Comparison of ENCODE assay signal across 21 cellular contexts in the genomic region with DNA sequence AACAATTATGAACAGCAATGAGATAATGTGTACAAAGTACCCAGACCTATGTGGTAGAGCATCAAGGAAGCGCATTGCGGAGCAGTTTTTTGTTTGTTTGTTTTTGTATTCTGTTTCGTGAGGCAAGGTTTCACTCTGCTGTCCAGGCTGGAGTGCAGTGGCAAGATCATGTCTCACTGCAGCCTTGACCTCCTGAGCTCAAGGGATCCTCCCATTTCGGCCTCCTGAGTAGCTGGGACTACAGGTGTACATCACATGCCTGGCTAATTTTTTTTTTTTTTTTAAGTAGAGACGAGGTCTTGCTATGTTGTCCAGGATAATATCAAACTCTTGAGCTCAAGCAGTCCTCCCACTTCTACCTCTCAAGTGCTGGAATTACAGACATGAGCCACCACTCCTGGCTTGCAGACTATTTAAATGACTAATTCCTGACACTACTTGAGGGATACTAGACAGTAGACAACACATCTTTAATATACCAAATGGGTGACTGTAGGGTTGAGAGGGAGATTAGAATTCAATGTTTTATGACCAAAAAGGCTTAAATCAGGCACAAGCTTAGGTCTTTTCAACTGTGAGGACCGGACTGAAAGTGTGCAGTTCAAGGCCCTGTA. TPM values are rescaled to one million over a fixed set of nuclear protein-coding genes. Genes with fewer than 3 reads are reported as not detected.
DNase-seq lines count a peak whose midpoint lies in the region; ATAC-seq, FAIRE-seq and TF ChIP-seq lines count a peak whose summit lies in the region.
"Had no signal": no experiment of that assay in that cellular context is flagged by ENCODE, and none has a peak within 500 bp of the region (broad histone marks: within the 10 kb centered on the region; RNA-seq: fewer than 3 reads in every experiment).

No MANE protein-coding gene starts in this region.

- in situ Hi-C loops in mammary epithelial cell (cut with MboI; ENCODE audit: low sequenced_read_pairs in 2 of 2) = no loop called here

- H3K4me1 ChIP-seq in mammary epithelial cell (ENCODE audit: insufficient read depth, low read length) (peaks cover 28% of the 10 kb centered on the region), breast epithelium (no peaks in the 10 kb centered on the region), astrocyte (ENCODE audit: insufficient read depth, low read length) (peaks cover 11% of the 10 kb centered on the region), suprapubic skin (no peaks in the 10 kb centered on the region)

- H3K9me3 Mint-ChIP-seq in astrocyte (ENCODE audit: unreplicated experiment) = peaks cover 2% of the 10 kb centered on the region
- H3K9me3 Mint-ChIP-seq: GM23338 had no signal

- BruUV-seq in mammary epithelial cell (replicated peaks; lab: Mats Ljungman, UMichigan) = no TSS peak

- ATAC-seq in GM21423 (IDR thresholded peaks at IDR 0.05; ENCODE audit: unreplicated experiment) (no peak), HG03025 (IDR thresholded peaks at IDR 0.05; ENCODE audit: low FRiP score, unreplicated experiment) (no peak)
- ATAC-seq: GM12878, GM23338 had no signal

- FAIRE-seq in astrocyte (lab: Jason Lieb, UNC) = no peak
- FAIRE-seq: GM12878 had no signal

- DNase-seq in mammary epithelial cell (peak; percentile 33), breast epithelium (ENCODE audit: low spot score in 2 of 2) (no peak), astrocyte (ENCODE audit: low read depth) (no peak), iris pigment epithelial cell (ENCODE audit: low read depth) (peak; percentile 21), suprapubic skin (ENCODE audit: low spot score in 2 of 2) (no peak), NCI-H526 treated with DMSO at 0.1 percent for 48 hours (lab: John Stamatoyannopoulos, UW) (no peak)
- DNase-seq: MV-4-11; NCI-H1417 treated with DMSO at 0.1 percent for 48 hours; NCI-H2081 treated with DMSO at 0.1 percent for 48 hours; NCI-H2227 treated with DMSO at 0.1 percent for 48 hours; NCI-H69; NK-92 treated with Interleukin-12 subunit alpha and Interleukin-12 subunit beta, amount 100 ng/mL, for 24 hours had no signal

- H3K9me3 ChIP-seq in mammary epithelial cell (replicated peaks; ENCODE audit: insufficient read depth, low read length) = no peaks in the 10 kb centered on the region
- no peaks in the 10 kb centered on the region for H3K9me3 ChIP-seq in breast epithelium
- no peaks in the 10 kb centered on the region for H3K9me3 ChIP-seq in astrocyte (ENCODE audit: insufficient read depth, low read depth, low read length)
- H3K9me3 ChIP-seq in suprapubic skin = no peaks in the 10 kb centered on the region

- no peaks in the 10 kb centered on the region for H3K36me3 ChIP-seq in mammary epithelial cell (ENCODE audit: insufficient read depth, low read length)
- H3K36me3 ChIP-seq in breast epithelium = no peaks in the 10 kb centered on the region
- no peaks in the 10 kb centered on the region for H3K36me3 ChIP-seq in astrocyte (ENCODE audit: insufficient read depth, low read length)
- no peaks in the 10 kb centered on the region for H3K36me3 ChIP-seq in suprapubic skin
- H3K36me3 ChIP-seq: BLaER1 treated with 17β-estradiol and CSF1 and Interleukin-3, amounts not matched to agents 10 nM and 100 nM had no signal

- H4K20me1 ChIP-seq in mammary epithelial cell (ENCODE audit: insufficient read depth, low read length) (no peaks in the 10 kb centered on the region), astrocyte (ENCODE audit: insufficient read depth, low read length) (no peaks in the 10 kb centered on the region)
- H4K20me1 ChIP-seq: BLaER1 treated with 17β-estradiol and CSF1 and Interleukin-3, amounts not matched to agents 10 nM and 100 nM had no signal

- no peak overlapping the region for H3K4me3 Mint-ChIP-seq in astrocyte (ENCODE audit: unreplicated experiment)
- H3K4me3 Mint-ChIP-seq: GM23338 had no signal

- no peak overlapping the region for H3K27ac ChIP-seq in mammary epithelial cell (ENCODE audit: insufficient read depth, low read depth, low read length)
- H3K27ac ChIP-seq in breast epithelium = no peak overlapping the region
- H3K27ac ChIP-seq in astrocyte (ENCODE audit: low read depth, low read length) = peak overlapping the region; percentile 37
- no peak overlapping the region for H3K27ac ChIP-seq in suprapubic skin
- H3K27ac ChIP-seq: 22Rv1; BLaER1 treated with 17β-estradiol and CSF1 and Interleukin-3, amounts not matched to agents 10 nM and 100 nM had no signal

- H2AFZ ChIP-seq in mammary epithelial cell (ENCODE audit: low read depth, low read length) (peak overlapping the region; percentile 74), astrocyte (ENCODE audit: low read depth, low read length) (peak overlapping the region; percentile 8)

- H3K79me2 ChIP-seq in mammary epithelial cell (ENCODE audit: insufficient read depth, low read length) (no peaks in the 10 kb centered on the region), astrocyte (ENCODE audit: insufficient read depth, low read length) (no peaks in the 10 kb centered on the region)

- intact Hi-C loops in mammary epithelial cell (cut with micrococcal nuclease) (no loop called here), breast epithelium (cut with DNase I; ENCODE audit: low total_unique reads) (no loop called here)

- TF ChIP-seq CTCF in mammary epithelial cell (conservative IDR thresholded peaks at IDR 0.05 in 1 of 2, IDR thresholded peaks at IDR 0.05 in 1 of 2; ENCODE audit: extremely low read depth in 1 of 2, insufficient read depth in 1 of 2, low read depth in 1 of 2, low read length in 2 of 2) = no peak
- no peak for TF ChIP-seq CTCF in breast epithelium (IDR thresholded peaks at IDR 0.05)
- TF ChIP-seq CTCF in astrocyte (IDR thresholded peaks at IDR 0.05; ENCODE audit: insufficient read depth, low read depth, low read length) = no peak
- TF ChIP-seq CTCF in suprapubic skin (IDR thresholded peaks at IDR 0.05) = no peak

- H3K4me3 ChIP-seq in mammary epithelial cell (replicated peaks in 1 of 3; ENCODE audit: insufficient read depth in 1 of 3, low read depth in 2 of 3, low read length in 3 of 3) = no peak overlapping the region
- H3K4me3 ChIP-seq in breast epithelium = no peak overlapping the region
- H3K4me3 ChIP-seq in astrocyte (ENCODE audit: insufficient read depth, low read depth, low read length) = no peak overlapping the region
- no peak overlapping the region for H3K4me3 ChIP-seq in suprapubic skin
- H3K4me3 ChIP-seq: BLaER1 treated with 17β-estradiol and CSF1 and Interleukin-3, amounts not matched to agents 10 nM and 100 nM; GM12878; GM23338 had no signal

- TF ChIP-seq EP300 in suprapubic skin (IDR thresholded peaks at IDR 0.05) = no peak

- 74% methylated on average over 6 of the region's 6 CpGs for WGBS in mammary epithelial cell (ENCODE audit: low coverage, missing lambda C conversion rate)
- 84% methylated on average over 6 of the region's 6 CpGs for WGBS in suprapubic skin

- H3K36me3 Mint-ChIP-seq in astrocyte (ENCODE audit: low read depth, unreplicated experiment) = no peaks in the 10 kb centered on the region

- H3K27me3 ChIP-seq in mammary epithelial cell (ENCODE audit: insufficient read depth, low read length) = no peaks in the 10 kb centered on the region
- no peaks in the 10 kb centered on the region for H3K27me3 ChIP-seq in breast epithelium
- H3K27me3 ChIP-seq in astrocyte (ENCODE audit: insufficient read depth, low read length) = no peaks in the 10 kb centered on the region
- H3K27me3 ChIP-seq in suprapubic skin = no peaks in the 10 kb centered on the region
- H3K27me3 ChIP-seq: BLaER1 treated with 17β-estradiol and CSF1 and Interleukin-3, amounts not matched to agents 10 nM and 100 nM had no signal

- CTCF ChIA-PET in mammary epithelial cell (lab: Charles Lee; ENCODE audit: low non-redundant PET) = no interaction called here

- peak overlapping the region; percentile 31 for H3K27ac Mint-ChIP-seq in astrocyte (ENCODE audit: unreplicated experiment)
- H3K27ac Mint-ChIP-seq: GM23338 had no signal

- no peak overlapping the region for H3K9ac ChIP-seq in mammary epithelial cell (ENCODE audit: insufficient read depth, low read length)
- no peak overlapping the region for H3K9ac ChIP-seq in astrocyte (ENCODE audit: low read length)
- H3K9ac ChIP-seq: BLaER1 treated with 17β-estradiol and CSF1 and Interleukin-3, amounts not matched to agents 10 nM and 100 nM had no signal

- dilution Hi-C loops in mammary epithelial cell (cut with HindIII; ENCODE audit: low sequenced_read_pairs) = no loop called here

- TF ChIP-seq POLR2A in breast epithelium (IDR thresholded peaks at IDR 0.05) (no peak), suprapubic skin (IDR thresholded peaks at IDR 0.05) (no peak)

- H3K4me1 Mint-ChIP-seq in astrocyte (ENCODE audit: low read depth, unreplicated experiment) = peaks cover 12% of the 10 kb centered on the region
- H3K4me1 Mint-ChIP-seq: GM23338 had no signal

- H3K27me3 Mint-ChIP-seq in astrocyte (ENCODE audit: low read depth, unreplicated experiment) = no peaks in the 10 kb centered on the region

- no peak overlapping the region for H3K4me2 ChIP-seq in mammary epithelial cell (ENCODE audit: insufficient read depth, low read depth, low read length)
- H3K4me2 ChIP-seq in astrocyte (ENCODE audit: low read length) = peak overlapping the region; percentile 2
- H3K4me2 ChIP-seq: BLaER1 treated with 17β-estradiol and CSF1 and Interleukin-3, amounts not matched to agents 10 nM and 100 nM; GM23338 had no signal

RNA-seq across cellular contexts. Expression of a gene that starts 12.7 kb away (rescaled TPM):
- total RNA-seq in mammary epithelial cell (not detected), breast epithelium (under 1 TPM in 1 of 3 donors, not detected in 2; 0.48 TPM), astrocyte (not detected in 2 replicates), suprapubic skin (not detected)
- not detected for polyA plus RNA-seq in mammary epithelial cell
- polyA minus RNA-seq in mammary epithelial cell = not detected
- total RNA-seq: G401, GM23338, LHCN-M2 had no signal
- polyA plus RNA-seq: GM23338 had no signal

RNA-seq across cellular contexts. Expression of a gene that starts 19.3 kb away (rescaled TPM):
- not detected for total RNA-seq in mammary epithelial cell
- not detected for polyA plus RNA-seq in mammary epithelial cell
- not detected for polyA minus RNA-seq in mammary epithelial cell
- total RNA-seq in breast epithelium = not detected
- total RNA-seq in astrocyte = not detected in 2 replicates
- total RNA-seq in suprapubic skin = 1 to 10 TPM in 1 of 4 donors, not detected in 3; 1.9 TPM
- total RNA-seq: G401, GM23338, LHCN-M2 had no signal
- polyA plus RNA-seq: GM23338 had no signal

RNA-seq across cellular contexts. Expression of a gene that starts 34.4 kb away (rescaled TPM):
- total RNA-seq in mammary epithelial cell (not detected), breast epithelium (not detected), astrocyte (not detected in 2 replicates), suprapubic skin (not detected)
- polyA plus RNA-seq in mammary epithelial cell = not detected
- polyA minus RNA-seq in mammary epithelial cell = not detected
- total RNA-seq: G401, GM23338, LHCN-M2 had no signal
- polyA plus RNA-seq: GM23338 had no signal

RNA-seq across cellular contexts. Expression of a gene that starts 35.1 kb away (rescaled TPM):
- total RNA-seq in mammary epithelial cell = not detected
- polyA plus RNA-seq in mammary epithelial cell = not detected
- polyA minus RNA-seq in mammary epithelial cell = not detected
- total RNA-seq in breast epithelium = 1 to 10 TPM in 1 of 3 donors, not detected in 2; 1.6 TPM
- not detected in 2 replicates for total RNA-seq in astrocyte
- total RNA-seq in suprapubic skin = not detected
- total RNA-seq: G401, GM12878, GM23338, LHCN-M2 had no signal
- polyA plus RNA-seq: GM23338 had no signal

RNA-seq across cellular contexts. Expression of a gene that starts 39.4 kb away (rescaled TPM):
- total RNA-seq in mammary epithelial cell (not detected), breast epithelium (not detected), astrocyte (not detected in 2 replicates), suprapubic skin (not detected)
- not detected for polyA plus RNA-seq in mammary epithelial cell
- polyA minus RNA-seq in mammary epithelial cell = not detected
- total RNA-seq: G401, GM23338, LHCN-M2, SK-MEL-5 had no signal
- polyA plus RNA-seq: GM23338 had no signal

Comparison
In these comparisons a context has a peak if more than half of its experiments do, and no peak if none do; other contexts are left out.
1. DNase-seq: peak in mammary epithelial cell (single experiment) and iris pigment epithelial cell (single experiment); none in breast epithelium (0 of 2), astrocyte (single experiment), suprapubic skin (0 of 2) and NCI-H526 treated with DMSO at 0.1 percent for 48 hours (single experiment).